ENCODE assay signal across 1 cellular context in the genomic region with DNA sequence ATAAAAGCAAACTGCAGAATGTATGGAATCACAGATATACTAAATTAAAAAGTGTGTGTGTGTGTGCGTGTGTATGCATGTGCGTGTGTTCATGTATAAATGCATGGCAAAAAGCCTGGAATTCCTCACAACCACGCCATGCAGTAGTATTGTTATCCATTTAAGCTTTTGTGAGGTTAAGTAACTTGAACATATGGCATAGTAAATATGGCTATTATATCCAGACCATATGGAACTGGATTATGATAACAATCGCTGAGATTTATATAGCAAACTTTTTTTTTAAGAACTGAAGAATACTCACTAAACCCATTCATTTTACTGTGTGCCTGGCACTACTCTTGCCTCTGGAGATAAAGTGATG.
TF ChIP-seq lines count a peak whose summit lies in the region.

No MANE protein-coding gene starts in this region.

TF ChIP-seq in A549, 52 proteins besides CTCF, POLR2A, EP300 and RAD21 (continued from another document):
- TF ChIP-seq, protein P1, sequence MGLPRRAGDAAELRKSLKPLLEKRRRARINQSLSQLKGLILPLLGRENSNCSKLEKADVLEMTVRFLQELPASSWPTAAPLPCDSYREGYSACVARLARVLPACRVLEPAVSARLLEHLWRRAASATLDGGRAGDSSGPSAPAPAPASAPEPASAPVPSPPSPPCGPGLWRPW (IDR thresholded peaks at IDR 0.05) = no peak
- no peak for TF ChIP-seq RARB (CRISPR knock-in tag; IDR thresholded peaks at IDR 0.05)
- no peak for TF ChIP-seq BHLHE40 (IDR thresholded peaks at IDR 0.05; ENCODE audit: low read depth, low read length)
- no peak for TF ChIP-seq JUN (IDR thresholded peaks at IDR 0.05)
- TF ChIP-seq NPAS2 (CRISPR knock-in tag; IDR thresholded peaks at IDR 0.05; ENCODE audit: borderline replicate concordance) = no peak
- TF ChIP-seq, protein P2, sequence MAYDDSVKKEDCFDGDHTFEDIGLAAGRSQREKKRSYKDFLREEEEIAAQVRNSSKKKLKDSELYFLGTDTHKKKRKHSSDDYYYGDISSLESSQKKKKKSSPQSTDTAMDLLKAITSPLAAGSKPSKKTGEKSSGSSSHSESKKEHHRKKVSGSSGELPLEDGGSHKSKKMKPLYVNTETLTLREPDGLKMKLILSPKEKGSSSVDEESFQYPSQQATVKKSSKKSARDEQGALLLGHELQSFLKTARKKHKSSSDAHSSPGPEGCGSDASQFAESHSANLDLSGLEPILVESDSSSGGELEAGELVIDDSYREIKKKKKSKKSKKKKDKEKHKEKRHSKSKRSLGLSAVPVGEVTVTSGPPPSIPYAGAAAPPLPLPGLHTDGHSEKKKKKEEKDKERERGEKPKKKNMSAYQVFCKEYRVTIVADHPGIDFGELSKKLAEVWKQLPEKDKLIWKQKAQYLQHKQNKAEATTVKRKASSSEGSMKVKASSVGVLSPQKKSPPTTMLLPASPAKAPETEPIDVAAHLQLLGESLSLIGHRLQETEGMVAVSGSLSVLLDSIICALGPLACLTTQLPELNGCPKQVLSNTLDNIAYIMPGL (CRISPR knock-in tag; IDR thresholded peaks at IDR 0.05; ENCODE audit: borderline replicate concordance) = no peak
- TF ChIP-seq ZNF302 (CRISPR knock-in tag; IDR thresholded peaks at IDR 0.05) = no peak
- no peak for TF ChIP-seq KDM1A (IDR thresholded peaks at IDR 0.05; ENCODE audit: low read depth)
- TF ChIP-seq RNF2 (IDR thresholded peaks at IDR 0.05; ENCODE audit: borderline replicate concordance, low read depth) = no peak
